ENCODE assay signal across 9 cellular contexts in genomic region chr1:241520080-241520465, GRCh38. TPM values are rescaled to one million over a fixed set of nuclear protein-coding genes. Genes with fewer than 3 reads are reported as not detected.
DNase-seq lines count a peak whose midpoint lies in the region; ATAC-seq, FAIRE-seq and TF ChIP-seq lines count a peak whose summit lies in the region.
"Had no signal": no experiment of that assay in that cellular context is flagged by ENCODE, and none has a peak within 500 bp of the region (broad histone marks: within the 10 kb centered on the region; RNA-seq: fewer than 3 reads in every experiment).

No MANE protein-coding gene starts in this region.

- DNase-seq in A549 (ENCODE audit: low read depth in 1 of 2, low spot score in 1 of 2) (no peak), cerebellum (ENCODE audit: low spot score) (no peak), medulla oblongata (ENCODE audit: extremely low spot score) (no peak), NOMO-1 treated with DMSO at 0.1 percent for 48 hours (lab: John Stamatoyannopoulos, UW; ENCODE audit: unreplicated experiment) (no peak)
- no peak for DNase-seq in Jurkat, Clone E6-1 (ENCODE audit: low read depth, low spot score)
- no peak for DNase-seq in stimulated activated CD4-positive, alpha-beta T cell treated with anti-CD3 and anti-CD28 coated beads, Interleukin-15, amount 100 ng/mL, for 24 hours

- POLR2A ChIA-PET in A549 (lab: Yijun Ruan, JAX) = interaction anchor here (0.5 to 1.5 kb wide), 3 partner anchors 9 to 337 kb away, joined by 3 to 7 read pairs (median 4); partner anchors contain the start of genes CHML and OPN3

- H3K4me3 ChIP-seq in A549 (peak overlapping the region; percentile 96), ectodermal cell (ENCODE audit: insufficient read depth, low read depth, low read length) (peak overlapping the region; percentile 65), muscle layer of duodenum (ENCODE audit: low read depth in 1 of 2, low read length in 2 of 2) (peak overlapping the region; percentile 64 to 92)
- peak overlapping the region; percentile 80 for H3K4me3 ChIP-seq in Jurkat, Clone E6-1 (ENCODE audit: low read length)

- FAIRE-seq in A549 (lab: Jason Lieb, UNC) = no peak

- 3% methylated on average over 6 of the region's 6 CpGs for WGBS in A549 (ENCODE audit: missing lambda C conversion rate)
- 0% methylated on average over 1 of the region's 6 CpGs; no CpG with 5 or more reads in 1 of the 2 experiments for whole genome bisulfite sequencing in ectodermal cell, 2 experiments

- TF ChIP-seq CTCF in A549 (IDR thresholded peaks at IDR 0.05) = no peak

- no peak for ATAC-seq in A549

- peaks cover 10% of the 10 kb centered on the region; the same call in 2 of the 3 replicates for H3K4me1 ChIP-seq in A549
- H3K4me1 ChIP-seq in ectodermal cell (ENCODE audit: control insufficient read depth, insufficient read depth, low read length) = no peaks in the 10 kb centered on the region
- peaks cover 3 to 9% of the 10 kb centered on the region in 2 donors for H3K4me1 ChIP-seq in muscle layer of duodenum (ENCODE audit: control insufficient read depth in 1 of 2, insufficient read depth in 2 of 2, low read length in 2 of 2)

- CTCF ChIA-PET in A549 (lab: Yijun Ruan, JAX) = interaction anchor here (1.9 kb wide), 2 partner anchors 10 to 91 kb away, joined by 9 to 10 read pairs; no protein-coding TSS in a partner anchor

- H3K27me3 ChIP-seq in ectodermal cell (ENCODE audit: control insufficient read depth, insufficient read depth, low read length, poor library complexity, severe bottlenecking) = peaks cover 18% of the 10 kb centered on the region
- H3K27me3 ChIP-seq in muscle layer of duodenum (ENCODE audit: low read depth, low read length) = no peaks in the 10 kb centered on the region

- no peak for TF ChIP-seq POLR2A in A549 (IDR thresholded peaks at IDR 0.05; ENCODE audit: low read length)

- H3K36me3 ChIP-seq in ectodermal cell (ENCODE audit: control insufficient read depth, insufficient read depth, low read length) = peaks cover 3% of the 10 kb centered on the region
- peaks cover 3 to 5% of the 10 kb centered on the region in 2 donors for H3K36me3 ChIP-seq in muscle layer of duodenum (ENCODE audit: control insufficient read depth in 1 of 2, insufficient read depth in 2 of 2, low read length in 2 of 2)

- H3K9me3 ChIP-seq in A549 (no peaks in the 10 kb centered on the region), ectodermal cell (ENCODE audit: control insufficient read depth, low read length) (no peaks in the 10 kb centered on the region), muscle layer of duodenum (ENCODE audit: control insufficient read depth in 1 of 2, low read length in 2 of 2) (no peaks in the 10 kb centered on the region)

- H3K4me2 ChIP-seq in A549 = peak overlapping the region; percentile 66

- H3K27ac ChIP-seq in A549 = peak overlapping the region; percentile 17 to 66; a peak in 4 of 6 replicates
- no peak overlapping the region for H3K27ac ChIP-seq in ectodermal cell (ENCODE audit: insufficient read depth, low read depth, low read length, poor library complexity, severe bottlenecking)
- H3K27ac ChIP-seq in muscle layer of duodenum (ENCODE audit: low read length) = peak overlapping the region; percentile 54

- TF ChIP-seq RAD21 in A549 (conservative IDR thresholded peaks at IDR 0.05 in 1 of 2, IDR thresholded peaks at IDR 0.05 in 1 of 2) = no peak

- no peak for TF ChIP-seq EP300 in A549 (IDR thresholded peaks at IDR 0.05)

TF ChIP-seq in A549, 52 proteins besides CTCF, POLR2A, EP300 and RAD21:
- TF ChIP-seq E2F6 (IDR thresholded peaks at IDR 0.05; ENCODE audit: borderline replicate concordance, low read depth) (no peak), CBX8 (IDR thresholded peaks at IDR 0.05) (no peak), MYC (IDR thresholded peaks at IDR 0.05; ENCODE audit: borderline replicate concordance, low read length) (no peak), MAZ (IDR thresholded peaks at IDR 0.05; ENCODE audit: borderline replicate concordance, low read depth, low read length) (no peak), ELK1 (IDR thresholded peaks at IDR 0.05; ENCODE audit: low read depth, low read length) (no peak), RNF2 (IDR thresholded peaks at IDR 0.05; ENCODE audit: borderline replicate concordance, low read depth) (no peak), GATA3 (IDR thresholded peaks at IDR 0.05; ENCODE audit: borderline replicate concordance) (no peak), SMC3 (IDR thresholded peaks at IDR 0.05) (no peak), MAX (IDR thresholded peaks at IDR 0.05) (no peak), BCL3 (IDR thresholded peaks at IDR 0.05) (no peak), HES2 (IDR thresholded peaks at IDR 0.05) (no peak), ESRRA (IDR thresholded peaks at IDR 0.05; ENCODE audit: borderline replicate concordance, low read length) (no peak), CEBPB (IDR thresholded peaks at IDR 0.05) (no peak), RCOR1 (IDR thresholded peaks at IDR 0.05; ENCODE audit: low read depth, low read length) (no peak), RARB (CRISPR knock-in tag; IDR thresholded peaks at IDR 0.05) (no peak), ZC3H11A (IDR thresholded peaks at IDR 0.05) (no peak), FOSL2 (IDR thresholded peaks at IDR 0.05) (no peak), FOSL2 (CRISPR knock-in tag; IDR thresholded peaks at IDR 0.05) (no peak)

RNA-seq across cellular contexts. Expression of gene FH, which starts 0.5 kb away (rescaled TPM):
- polyA plus RNA-seq in A549 (2011; rRNA removed) (75.5 and 99.8 TPM in 2 replicates), A549 (2017; fragmentation: RNase III; extraction: RNeasy Plus Mini Kit Qiagen cat#74134 plus additional on column Dnase treatment) (95.2 to 107 TPM (median 98.7 TPM) in 3 replicates)
- 50.8 and 51.2 TPM in 2 replicates for polyA plus RNA-seq in A549 (2012; cell fraction: cytosol; rRNA removed)
- 33.0 and 38.9 TPM in 2 replicates for polyA plus RNA-seq in A549 (2012; cell fraction: nucleus; rRNA removed)
- 32.7 and 34.7 TPM in 2 replicates for polyA minus RNA-seq in A549 (2011; rRNA and poly(A)+ RNA removed)
- 157 TPM for polyA plus RNA-seq in Jurkat, Clone E6-1 (2012; ENCODE audit: insufficient read depth, insufficient read length)
- 86.2 TPM for polyA plus RNA-seq in ectodermal cell (2013, experiment 1 of 4)
- polyA plus RNA-seq in ectodermal cell (2013, experiment 2 of 4) = 83.7 TPM
- polyA plus RNA-seq in ectodermal cell (2013, experiment 3 of 4) = 71.2 TPM
- 73.0 TPM for polyA plus RNA-seq in ectodermal cell (2013, experiment 4 of 4)
- 65.9 TPM for total RNA-seq in cerebellum

RNA-seq across cellular contexts. Expression of gene KMO, which starts 12.1 kb away (rescaled TPM):
- polyA plus RNA-seq in A549 (2011; rRNA removed) (0.47 and 1.3 TPM in 2 replicates), A549 (2017; fragmentation: RNase III; extraction: RNeasy Plus Mini Kit Qiagen cat#74134 plus additional on column Dnase treatment) (0.30 to 0.36 TPM (median 0.35 TPM) in 3 replicates)
- 0.20 and 0.29 TPM in 2 replicates for polyA plus RNA-seq in A549 (2012; cell fraction: cytosol; rRNA removed)
- polyA plus RNA-seq in A549 (2012; cell fraction: nucleus; rRNA removed) = 0.07 and 0.31 TPM in 2 replicates
- 0.45 TPM in 1 of 2 replicates, not detected in the other for polyA minus RNA-seq in A549 (2011; rRNA and poly(A)+ RNA removed)
- not detected for polyA plus RNA-seq in Jurkat, Clone E6-1 (2012; ENCODE audit: insufficient read depth, insufficient read length)
- polyA plus RNA-seq in ectodermal cell (2013, experiment 1 of 4) = not detected
- not detected for polyA plus RNA-seq in ectodermal cell (2013, experiment 2 of 4)
- polyA plus RNA-seq in ectodermal cell (2013, experiment 3 of 4) = not detected
- not detected for polyA plus RNA-seq in ectodermal cell (2013, experiment 4 of 4)
- total RNA-seq in cerebellum = not detected
- total RNA-seq: dermis microvascular lymphatic vessel endothelial cell had no signal
